In genomic region chr12:69497308-69498026, GRCh38 we compare ENCODE assay signal across 9 cellular contexts. TPM values are rescaled to one million over a fixed set of nuclear protein-coding genes. Genes with fewer than 3 reads are reported as not detected.
DNase-seq lines count a peak whose midpoint lies in the region; ATAC-seq and TF ChIP-seq lines count a peak whose summit lies in the region.
"Had no signal": no experiment of that assay in that cellular context is flagged by ENCODE, and none has a peak within 500 bp of the region (broad histone marks: within the 10 kb centered on the region; RNA-seq: fewer than 3 reads in every experiment).

No MANE protein-coding gene starts in this region.

- peaks cover 14% of the 10 kb centered on the region for H3K9me3 ChIP-seq in endodermal cell (ENCODE audit: control insufficient read depth, low read length)

- no peak overlapping the region for H3K4me3 Mint-ChIP-seq in endodermal cell

- DNase-seq in endodermal cell = no peak
- DNase-seq in epidermal melanocyte (ENCODE audit: insufficient read length, low spot score) = no peak
- no peak for DNase-seq in NCI-H2171 (lab: John Stamatoyannopoulos, UW)
- DNase-seq in globus pallidus (ENCODE audit: low spot score) = no peak
- no peak for DNase-seq in GDM1 (lab: John Stamatoyannopoulos, UW)

- H3K27me3 ChIP-seq in endodermal cell (ENCODE audit: control insufficient read depth, insufficient read depth, low read length, poor library complexity, severe bottlenecking) = no peaks in the 10 kb centered on the region

- H3K36me3 ChIP-seq in endodermal cell (ENCODE audit: control insufficient read depth, insufficient read depth, low read length) = peaks cover 21% of the 10 kb centered on the region

- H3K9me3 Mint-ChIP-seq in endodermal cell = no peaks in the 10 kb centered on the region

- peak overlapping the region; percentile 11 for H3K27ac Mint-ChIP-seq in endodermal cell

- ATAC-seq in GM21367 (IDR thresholded peaks at IDR 0.05; ENCODE audit: unreplicated experiment) = peak; percentile 92
- ATAC-seq in HG03521 (IDR thresholded peaks at IDR 0.05; ENCODE audit: unreplicated experiment) = peak; percentile 85
- ATAC-seq: HCT116 had no signal

- H3K4me1 ChIP-seq in endodermal cell (ENCODE audit: control insufficient read depth, insufficient read depth, low read length) = no peaks in the 10 kb centered on the region

- no peak for TF ChIP-seq CTCF in endodermal cell (conservative IDR thresholded peaks at IDR 0.05)

- WGBS in endodermal cell (ENCODE audit: insufficient coverage in 1 of 2, insufficient read length in 1 of 2), 2 experiments = 82 to 83% methylated on average over 4 of the region's 4 CpGs

- no peaks in the 10 kb centered on the region for H3K27me3 Mint-ChIP-seq in endodermal cell (ENCODE audit: insufficient read depth)

- H3K9ac ChIP-seq in endodermal cell (ENCODE audit: extremely low read depth, low read length, poor library complexity, severe bottlenecking) = no peak overlapping the region

- H3K36me3 Mint-ChIP-seq in endodermal cell (ENCODE audit: low read depth) = peaks cover 15% of the 10 kb centered on the region

- peak overlapping the region; percentile 7; the same call in 1 of the 2 replicates for H3K4me3 ChIP-seq in GM08714 (ENCODE audit: low read length)
- H3K4me3 ChIP-seq in endodermal cell (ENCODE audit: low read length) = no peak overlapping the region

- H3K4me1 Mint-ChIP-seq in endodermal cell = peaks cover 4% of the 10 kb centered on the region

- no peak overlapping the region for H3K27ac ChIP-seq in endodermal cell (ENCODE audit: low read depth, low read length)

RNA-seq across cellular contexts. Expression of gene FRS2, which starts 27.3 kb away (rescaled TPM):
- 10 to 100 TPM; 63.1 to 65.8 TPM for total RNA-seq in endodermal cell
- 32.6 TPM for polyA plus RNA-seq in endodermal cell (2013, experiment 1 of 2)
- 37.5 TPM for polyA plus RNA-seq in endodermal cell (2013, experiment 2 of 2)
